In genomic region chr5:153972240-153972639, GRCh38 we compare ENCODE assay signal across 30 cellular contexts.
"Had no signal": no experiment of that assay in that cellular context is flagged by ENCODE, and none has a peak within 500 bp of the region (broad histone marks: within the 10 kb centered on the region; RNA-seq: fewer than 3 reads in every experiment).

No MANE protein-coding gene starts in this region.

- H3K36me3 Mint-ChIP-seq: activated CD4-positive, alpha-beta memory T cell treated with anti-CD3 and anti-CD28 coated beads for 36 hours; activated naive CD8-positive, alpha-beta T cell had no signal

- H3K27ac Mint-ChIP-seq: activated CD4-positive, alpha-beta memory T cell treated with anti-CD3 and anti-CD28 coated beads for 36 hours; activated CD4-positive, alpha-beta T cell treated with anti-CD3 and anti-CD28 coated beads for 36 hours; activated CD4-positive, alpha-beta T cell treated with anti-CD3 and anti-CD28 coated beads, Interleukin-2, amount 10 ng/mL, durations not matched to agents 24 days and 14 days; activated naive CD8-positive, alpha-beta T cell; activated T-helper 17 cell treated with anti-CD3 and anti-CD28 coated beads, Interleukin-2, amount 50 U/mL, for 72 hours; effector memory CD8-positive, alpha-beta T cell had no signal

- H3K79me2 ChIP-seq: hepatocyte had no signal

- DNase-seq: activated CD4-positive, alpha-beta memory T cell treated with anti-CD3 and anti-CD28 coated beads for 36 hours; activated CD4-positive, alpha-beta T cell treated with anti-CD3 and anti-CD28 coated beads for 36 hours; activated CD4-positive, CD25-positive, alpha-beta regulatory T cell; activated CD4-positive, CD25-positive, alpha-beta regulatory T cell treated with anti-CD3 and anti-CD28 coated beads, Interleukin-2, amount 50 U/mL, for 72 hours; activated CD8-positive, alpha-beta memory T cell treated with anti-CD3 and anti-CD28 coated beads for 24 hours; activated effector memory CD4-positive, alpha-beta T cell treated with Interleukin-2 at 50 U/mL for 16 hours; activated gamma-delta T cell treated with Interleukin-2 at 50 U/mL for 16 hours; activated naive CD4-positive, alpha-beta T cell treated with anti-CD3 and anti-CD28 coated beads, Interleukin-2, amount 50 U/mL, for 16 hours; activated naive CD4-positive, alpha-beta T cell treated with Interleukin-2 at 50 U/mL for 16 hours; activated T-cell treated with anti-CD3 and anti-CD28 coated beads, Interleukin-2, amount 50 U/mL, for 4 hours; amniotic stem cell; anterior cingulate cortex; brain microvascular endothelial cell; cortex of kidney; dermis blood vessel endothelial cell; effector CD4-positive, alpha-beta T cell; effector memory CD8-positive, alpha-beta T cell; erythroblast; esophagus squamous epithelium; foreskin melanocyte; heart right ventricle; T-helper 2 cell had no signal

- H3K27me3 ChIP-seq: brain microvascular endothelial cell, hepatocyte had no signal

- H3K4me2 ChIP-seq: hepatocyte had no signal

- ATAC-seq: activated CD4-positive, alpha-beta T cell treated with anti-CD3 and anti-CD28 coated beads for 36 hours; activated T-cell treated with anti-CD3 and anti-CD28 coated beads, Interleukin-2, amount 50 U/mL, for 4 hours; activated T-helper 17 cell treated with anti-CD3 and anti-CD28 coated beads, Interleukin-2, amount 50 U/mL, for 72 hours; effector memory CD8-positive, alpha-beta T cell; gastroesophageal sphincter; heart right ventricle had no signal

- H3K27ac ChIP-seq: brain microvascular endothelial cell, esophagus squamous epithelium, gastroesophageal sphincter, heart right ventricle, hepatocyte had no signal

- H3K36me3 ChIP-seq: brain microvascular endothelial cell, esophagus squamous epithelium, gastroesophageal sphincter, heart right ventricle had no signal

- H3K9me3 ChIP-seq: esophagus squamous epithelium, gastroesophageal sphincter, heart right ventricle had no signal

- H2AFZ ChIP-seq: hepatocyte had no signal

- H3K4me3 Mint-ChIP-seq: activated CD4-positive, alpha-beta memory T cell treated with anti-CD3 and anti-CD28 coated beads for 36 hours; activated CD4-positive, alpha-beta T cell treated with anti-CD3 and anti-CD28 coated beads for 36 hours; activated CD4-positive, alpha-beta T cell treated with anti-CD3 and anti-CD28 coated beads, Interleukin-2, amount 10 ng/mL, durations not matched to agents 24 days and 14 days; activated naive CD8-positive, alpha-beta T cell; activated T-cell treated with anti-CD3 and anti-CD28 coated beads, Interleukin-2, amount 50 U/mL, for 4 hours; activated T-helper 17 cell treated with anti-CD3 and anti-CD28 coated beads, Interleukin-2, amount 50 U/mL, for 72 hours; central memory CD8-positive, alpha-beta T cell; effector memory CD8-positive, alpha-beta T cell had no signal

- H3K4me3 ChIP-seq: esophagus squamous epithelium, gastroesophageal sphincter, heart right ventricle, hepatocyte had no signal

- H3K9me3 Mint-ChIP-seq: activated CD4-positive, alpha-beta memory T cell treated with anti-CD3 and anti-CD28 coated beads for 36 hours; activated CD4-positive, alpha-beta T cell treated with anti-CD3 and anti-CD28 coated beads, Interleukin-2, amount 10 ng/mL, durations not matched to agents 24 days and 14 days; activated T-cell treated with anti-CD3 and anti-CD28 coated beads, Interleukin-2, amount 50 U/mL, for 4 hours; activated T-helper 17 cell treated with anti-CD3 and anti-CD28 coated beads, Interleukin-2, amount 50 U/mL, for 72 hours; central memory CD8-positive, alpha-beta T cell; effector memory CD8-positive, alpha-beta T cell had no signal

- H3K27me3 Mint-ChIP-seq: activated CD4-positive, alpha-beta T cell treated with anti-CD3 and anti-CD28 coated beads for 36 hours had no signal

- H3K4me1 Mint-ChIP-seq: activated CD4-positive, alpha-beta T cell treated with anti-CD3 and anti-CD28 coated beads for 36 hours; activated CD4-positive, alpha-beta T cell treated with anti-CD3 and anti-CD28 coated beads, Interleukin-2, amount 10 ng/mL, durations not matched to agents 24 days and 14 days; activated T-helper 17 cell treated with anti-CD3 and anti-CD28 coated beads, Interleukin-2, amount 50 U/mL, for 72 hours; central memory CD8-positive, alpha-beta T cell had no signal

- FAIRE-seq: astrocyte, bronchial epithelial cell had no signal

- H3K4me1 ChIP-seq: gastroesophageal sphincter had no signal
